8 cellular contexts compared by ENCODE assay signal in genomic region chrX:7941390-7942042, GRCh38. TPM values are rescaled to one million over a fixed set of nuclear protein-coding genes. Genes with fewer than 3 reads are reported as not detected.
DNase-seq lines count a peak whose midpoint lies in the region; ATAC-seq, FAIRE-seq and TF ChIP-seq lines count a peak whose summit lies in the region.

No MANE protein-coding gene starts in this region.

- H3K4me1 ChIP-seq in A549: no peaks in the 10 kb centered on the region

- H3K27ac Mint-ChIP-seq in activated CD8-positive, alpha-beta T cell treated with anti-CD3 and anti-CD28 coated beads, Interleukin-2, amount 10 ng/mL, durations not matched to agents 7 days and 5 days: no peak overlapping the region

- peak; percentile 33; the same call in 2 of the 3 replicates for TF ChIP-seq CTCF in A549 (IDR thresholded peaks at IDR 0.05)
- peak; percentile 46 for TF ChIP-seq CTCF in fibroblast of mammary gland (conservative IDR thresholded peaks at IDR 0.05; ENCODE audit: control insufficient read depth, insufficient read depth, low read depth, low read length)

- H3K4me3 ChIP-seq in A549: no peak overlapping the region
- no peak overlapping the region for H3K4me3 ChIP-seq in fibroblast of mammary gland (ENCODE audit: control insufficient read depth, low read depth, low read length)

- H3K4me3 Mint-ChIP-seq in activated CD8-positive, alpha-beta T cell treated with anti-CD3 and anti-CD28 coated beads, Interleukin-2, amount 10 ng/mL, durations not matched to agents 7 days and 5 days: no peak overlapping the region

- no peaks in the 10 kb centered on the region for H3K4me1 Mint-ChIP-seq in activated CD8-positive, alpha-beta T cell treated with anti-CD3 and anti-CD28 coated beads, Interleukin-2, amount 10 ng/mL, durations not matched to agents 7 days and 5 days (ENCODE audit: low read depth)

- WGBS in A549 (ENCODE audit: missing lambda C conversion rate): 0% methylated on average over 3 of the region's 3 CpGs

- peak in 1 of 2 experiments; percentile 11 for DNase-seq in A549 (ENCODE audit: low read depth in 1 of 2, low spot score in 1 of 2)
- DNase-seq in NCI-H524 (lab: John Stamatoyannopoulos, UW): peak; percentile 45 to 69
- peak; percentile 20 for DNase-seq in fibroblast of mammary gland (ENCODE audit: low read depth)
- no peak for DNase-seq in foreskin melanocyte
- no peak for DNase-seq in ecto neural progenitor cell (ENCODE audit: low spot score)
- no peak for DNase-seq in activated CD8-positive, alpha-beta T cell treated with anti-CD3 and anti-CD28 coated beads, Interleukin-2, amount 10 ng/mL, durations not matched to agents 7 days and 5 days
- no peak for DNase-seq in T1000 (lab: John Stamatoyannopoulos, UW)

- no peaks in the 10 kb centered on the region for H3K9me3 ChIP-seq in A549

- FAIRE-seq in A549 (lab: Jason Lieb, UNC): peak; percentile 89

- ATAC-seq in A549 (peak in 1 of 2 experiments; percentile 43; a peak in 2 of 6 replicates), GM18505 (IDR thresholded peaks at IDR 0.05; ENCODE audit: unreplicated experiment) (peak; percentile 73)
- no peak for ATAC-seq in activated CD8-positive, alpha-beta T cell treated with anti-CD3 and anti-CD28 coated beads, Interleukin-2, amount 10 ng/mL, durations not matched to agents 7 days and 5 days

- CTCF ChIA-PET in A549 (lab: Yijun Ruan, JAX): no interaction called here
- CTCF ChIA-PET in activated CD8-positive, alpha-beta T cell treated with anti-CD3 and anti-CD28 coated beads, Interleukin-2, amount 10 ng/mL, durations not matched to agents 7 days and 5 days (lab: Charles Lee): no interaction called here

- peak; percentile 25 to 37; a peak in 2 of 5 replicates for TF ChIP-seq RAD21 in A549 (conservative IDR thresholded peaks at IDR 0.05 in 1 of 2, IDR thresholded peaks at IDR 0.05 in 1 of 2)

- POLR2A ChIA-PET in A549 (lab: Yijun Ruan, JAX): no interaction called here
- POLR2A ChIA-PET in activated CD8-positive, alpha-beta T cell treated with anti-CD3 and anti-CD28 coated beads, Interleukin-2, amount 10 ng/mL, durations not matched to agents 7 days and 5 days (lab: Charles Lee): no interaction called here

- no peaks in the 10 kb centered on the region for H3K9me3 Mint-ChIP-seq in activated CD8-positive, alpha-beta T cell treated with anti-CD3 and anti-CD28 coated beads, Interleukin-2, amount 10 ng/mL, durations not matched to agents 7 days and 5 days (ENCODE audit: insufficient read depth)

- H3K36me3 Mint-ChIP-seq in activated CD8-positive, alpha-beta T cell treated with anti-CD3 and anti-CD28 coated beads, Interleukin-2, amount 10 ng/mL, durations not matched to agents 7 days and 5 days (ENCODE audit: low read depth): no peaks in the 10 kb centered on the region

- no peak for TF ChIP-seq EP300 in A549 (IDR thresholded peaks at IDR 0.05)

- H3K27ac ChIP-seq in A549: no peak overlapping the region

- no peak for TF ChIP-seq POLR2A in A549 (IDR thresholded peaks at IDR 0.05; ENCODE audit: low read length)
- no peak for TF ChIP-seq POLR2A in GM18505 (IDR thresholded peaks at IDR 0.05; ENCODE audit: borderline replicate concordance, extremely low read depth, insufficient read depth, insufficient read length)

- H3K4me2 ChIP-seq in A549: no peak overlapping the region

- no peaks in the 10 kb centered on the region for H3K27me3 Mint-ChIP-seq in activated CD8-positive, alpha-beta T cell treated with anti-CD3 and anti-CD28 coated beads, Interleukin-2, amount 10 ng/mL, durations not matched to agents 7 days and 5 days (ENCODE audit: low read depth)

TF ChIP-seq in A549, 52 proteins besides CTCF, POLR2A, EP300 and RAD21:
- TF ChIP-seq E2F6 (IDR thresholded peaks at IDR 0.05; ENCODE audit: borderline replicate concordance, low read depth) (no peak), GATA3 (IDR thresholded peaks at IDR 0.05; ENCODE audit: borderline replicate concordance) (no peak), EHF (CRISPR knock-in tag; IDR thresholded peaks at IDR 0.05) (no peak), BHLHE40 (IDR thresholded peaks at IDR 0.05; ENCODE audit: low read depth, low read length) (no peak), ZC3H11A (IDR thresholded peaks at IDR 0.05) (no peak), RNF2 (IDR thresholded peaks at IDR 0.05; ENCODE audit: borderline replicate concordance, low read depth) (no peak), CHD2 (IDR thresholded peaks at IDR 0.05; ENCODE audit: low read length, partially characterized antibody) (no peak), ELK1 (IDR thresholded peaks at IDR 0.05; ENCODE audit: low read depth, low read length) (no peak), HDAC2 (IDR thresholded peaks at IDR 0.05) (no peak), HEYL (CRISPR knock-in tag; IDR thresholded peaks at IDR 0.05) (no peak), PHF8 (IDR thresholded peaks at IDR 0.05; ENCODE audit: borderline replicate concordance, low read depth) (no peak), JUN (IDR thresholded peaks at IDR 0.05) (no peak), KDM1A (IDR thresholded peaks at IDR 0.05; ENCODE audit: low read depth) (no peak)
- TF ChIP-seq, protein P1, sequence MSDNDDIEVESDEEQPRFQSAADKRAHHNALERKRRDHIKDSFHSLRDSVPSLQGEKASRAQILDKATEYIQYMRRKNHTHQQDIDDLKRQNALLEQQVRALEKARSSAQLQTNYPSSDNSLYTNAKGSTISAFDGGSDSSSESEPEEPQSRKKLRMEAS (IDR thresholded peaks at IDR 0.05): no peak
- TF ChIP-seq, protein P2, sequence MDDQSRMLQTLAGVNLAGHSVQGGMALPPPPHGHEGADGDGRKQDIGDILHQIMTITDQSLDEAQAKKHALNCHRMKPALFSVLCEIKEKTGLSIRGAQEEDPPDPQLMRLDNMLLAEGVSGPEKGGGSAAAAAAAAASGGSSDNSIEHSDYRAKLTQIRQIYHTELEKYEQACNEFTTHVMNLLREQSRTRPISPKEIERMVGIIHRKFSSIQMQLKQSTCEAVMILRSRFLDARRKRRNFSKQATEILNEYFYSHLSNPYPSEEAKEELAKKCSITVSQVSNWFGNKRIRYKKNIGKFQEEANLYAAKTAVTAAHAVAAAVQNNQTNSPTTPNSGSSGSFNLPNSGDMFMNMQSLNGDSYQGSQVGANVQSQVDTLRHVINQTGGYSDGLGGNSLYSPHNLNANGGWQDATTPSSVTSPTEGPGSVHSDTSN (IDR thresholded peaks at IDR 0.05): no peak

RNA-seq across cellular contexts. Expression of gene PNPLA4, which starts 14.3 kb away (rescaled TPM):
- polyA plus RNA-seq in A549 (2011; rRNA removed) (20.7 and 24.7 TPM in 2 replicates), A549 (2017; fragmentation: RNase III; extraction: RNeasy Plus Mini Kit Qiagen cat#74134 plus additional on column Dnase treatment) (9.7 to 10.7 TPM (median 9.8 TPM) in 3 replicates)
- polyA plus RNA-seq in A549 (2012; cell fraction: cytosol; rRNA removed): 10.6 and 12.8 TPM in 2 replicates
- polyA plus RNA-seq in A549 (2012; cell fraction: nucleus; rRNA removed): 4.7 and 7.9 TPM in 2 replicates
- polyA minus RNA-seq in A549 (2011; rRNA and poly(A)+ RNA removed): 13.4 and 16.4 TPM in 2 replicates
- 1 to 10 TPM; 6.0 to 7.7 TPM for total RNA-seq in activated CD8-positive, alpha-beta T cell treated with anti-CD3 and anti-CD28 coated beads, Interleukin-2, amount 10 ng/mL, durations not matched to agents 7 days and 5 days

Comparison
In these comparisons a context has a peak if more than half of its experiments do, and no peak if none do; other contexts are left out.
1. DNase-seq: peak in NCI-H524 (2 of 2) and fibroblast of mammary gland (single experiment); none in foreskin melanocyte (single experiment), ecto neural progenitor cell (single experiment), activated CD8-positive, alpha-beta T cell treated with anti-CD3 and anti-CD28 coated beads, Interleukin-2, amount 10 ng/mL, durations not matched to agents 7 days and 5 days (single experiment) and T1000 (single experiment).